Comparison of ENCODE assay signal across 22 cellular contexts in the genomic region with DNA sequence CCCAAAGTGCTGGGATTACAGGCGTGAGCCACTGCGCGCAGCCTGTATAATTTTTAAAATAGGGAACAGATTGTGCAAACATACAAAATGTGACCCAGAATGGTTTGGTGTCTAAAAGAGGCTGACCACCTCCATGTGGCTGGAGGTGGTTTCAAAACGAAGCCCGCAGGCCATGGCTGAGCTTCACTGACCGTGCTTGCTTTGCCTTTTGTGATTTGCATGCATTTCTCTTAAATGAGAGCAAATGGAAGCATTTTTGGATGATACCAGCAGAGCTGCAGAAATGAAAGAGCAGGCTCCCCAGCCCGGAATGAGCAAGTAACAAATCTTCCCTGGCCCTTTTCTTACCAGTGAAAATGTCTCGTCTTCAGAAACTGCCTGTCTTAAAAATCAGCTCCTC.
DNase-seq lines count a peak whose midpoint lies in the region; TF ChIP-seq lines count a peak whose summit lies in the region.
"Had no signal": no experiment of that assay in that cellular context is flagged by ENCODE, and none has a peak within 500 bp of the region (broad histone marks: within the 10 kb centered on the region; RNA-seq: fewer than 3 reads in every experiment).

No MANE protein-coding gene starts in this region.

- no peak overlapping the region for H3K4me3 Mint-ChIP-seq in nephron
- H3K4me3 Mint-ChIP-seq: dendritic cell treated with granulocyte-macrophage colony-stimulating factor and Interleukin-4, amounts not matched to agents 40 ng/mL and 50 ng/mL, for 4 days; mesothelial cell of epicardium; neural progenitor cell; type B pancreatic cell had no signal

- H3K9me3 ChIP-seq in esophagus muscularis mucosa: no peaks in the 10 kb centered on the region
- H3K9me3 ChIP-seq: prostate gland had no signal

- peak overlapping the region; percentile 27 to 84 (median 57) for H3K27ac Mint-ChIP-seq in nephron
- H3K27ac Mint-ChIP-seq: mesothelial cell of epicardium, neural progenitor cell, type B pancreatic cell had no signal

- DNase-seq in GM10248 (ENCODE audit: extremely low spot score) (peak; percentile 43), GM19240 (ENCODE audit: insufficient read length, low spot score) (peak; percentile 8), NCI-H526 treated with DMSO at 0.1 percent for 48 hours (lab: John Stamatoyannopoulos, UW) (peak; percentile 31), midbrain (lab: John Stamatoyannopoulos, UW) (no peak), GF-D8 (lab: John Stamatoyannopoulos, UW) (no peak), esophagus muscularis mucosa (ENCODE audit: extremely low spot score) (no peak)
- DNase-seq: activated CD4-positive, alpha-beta T cell treated with anti-CD3 and anti-CD28 coated beads, Interleukin-2, amount 50 U/mL, for 48 hours; amniotic stem cell; heart right ventricle; NCI-H146; NCI-H2171; NCI-H748 treated with DMSO at 0.1 percent for 48 hours; OCI-M1; SHP77 treated with DMSO at 0.1 percent for 48 hours; small intestine; stimulated activated naive CD8-positive, alpha-beta T cell treated with anti-CD3 and anti-CD28 coated beads, Interleukin-15, Interleukin-2, amounts not matched to agents 100 U/mL and 50 U/mL, for 24 hours had no signal

- H3K4me1 ChIP-seq in esophagus muscularis mucosa: peaks cover 0 to 85% (median 63%) of the 10 kb centered on the region in 4 donors
- H3K4me1 ChIP-seq: prostate gland had no signal

- H3K27ac ChIP-seq in esophagus muscularis mucosa (replicated peaks in 1 of 4): no peak overlapping the region
- H3K27ac ChIP-seq: heart right ventricle, neural progenitor cell had no signal

- peaks cover 40% of the 10 kb centered on the region for H3K4me1 Mint-ChIP-seq in nephron
- H3K4me1 Mint-ChIP-seq: mesothelial cell of epicardium had no signal

- intact Hi-C loops in esophagus muscularis mucosa (cut with DNase I): no loop called here

- H3K27me3 ChIP-seq in esophagus muscularis mucosa: no peaks in the 10 kb centered on the region
- H3K27me3 ChIP-seq: heart right ventricle, neural progenitor cell had no signal

- no peaks in the 10 kb centered on the region for H3K36me3 Mint-ChIP-seq in nephron (ENCODE audit: low read depth)
- H3K36me3 Mint-ChIP-seq: mesothelial cell of epicardium, neural progenitor cell had no signal

- TF ChIP-seq CTCF in GM10248 (IDR thresholded peaks at IDR 0.05; ENCODE audit: control extremely low read depth, extremely low read depth, low read depth, missing control alignments): no peak
- TF ChIP-seq CTCF in nephron (IDR thresholded peaks at IDR 0.05; ENCODE audit: unreplicated experiment in 3 of 3): no peak
- no peak for TF ChIP-seq CTCF in esophagus muscularis mucosa (IDR thresholded peaks at IDR 0.05)

- CTCF ChIA-PET in GM10248 (lab: Yijun Ruan, JAX): interaction anchor here (0.8 to 1.2 kb wide), 2 partner anchors 24 to 67 kb away, joined by 3 read pairs; no protein-coding TSS in a partner anchor

- no peak for TF ChIP-seq EP300 in esophagus muscularis mucosa (IDR thresholded peaks at IDR 0.05)

- H3K4me3 ChIP-seq in esophagus muscularis mucosa: no peak overlapping the region
- H3K4me3 ChIP-seq: heart right ventricle, neural progenitor cell, prostate gland had no signal

- POLR2A ChIA-PET in GM10248 (lab: Yijun Ruan, JAX): interaction anchor here (0.9 kb wide), 1 partner anchor 16 kb away, joined by 3 read pairs; no protein-coding TSS in a partner anchor

- no peaks in the 10 kb centered on the region for H3K36me3 ChIP-seq in esophagus muscularis mucosa
- H3K36me3 ChIP-seq: heart right ventricle, neural progenitor cell, prostate gland had no signal

- H3K27me3 Mint-ChIP-seq in nephron (ENCODE audit: low read depth): no peaks in the 10 kb centered on the region
- H3K27me3 Mint-ChIP-seq: type B pancreatic cell had no signal

- no peak for TF ChIP-seq POLR2A in esophagus muscularis mucosa (IDR thresholded peaks at IDR 0.05; ENCODE audit: low read depth)

- WGBS in esophagus muscularis mucosa: 77% methylated on average over 8 of the region's 8 CpGs

- H3K9me3 Mint-ChIP-seq in nephron: no peaks in the 10 kb centered on the region
- H3K9me3 Mint-ChIP-seq: dendritic cell treated with granulocyte-macrophage colony-stimulating factor and Interleukin-4, amounts not matched to agents 40 ng/mL and 50 ng/mL, for 4 days; mesothelial cell of epicardium; type B pancreatic cell had no signal

Comparison
In these comparisons a context has a peak if more than half of its experiments do, and no peak if none do; other contexts are left out.
1. DNase-seq: peak in GM10248 (single experiment), GM19240 (single experiment) and NCI-H526 treated with DMSO at 0.1 percent for 48 hours (single experiment); none in midbrain (single experiment), GF-D8 (single experiment) and esophagus muscularis mucosa (single experiment).